In genomic region chr22:49026476-49027121, GRCh38 we compare ENCODE assay signal across 13 cellular contexts.
DNase-seq lines count a peak whose midpoint lies in the region; FAIRE-seq and TF ChIP-seq lines count a peak whose summit lies in the region.
"Had no signal": no experiment of that assay in that cellular context is flagged by ENCODE, and none has a peak within 500 bp of the region (broad histone marks: within the 10 kb centered on the region; RNA-seq: fewer than 3 reads in every experiment).

No MANE protein-coding gene starts in this region.

- BruUV-seq in MCF 10A (replicated peaks; lab: Mats Ljungman, UMichigan), result no TSS peak

- no peak for TF ChIP-seq POLR2A in testis (IDR thresholded peaks at IDR 0.05)

- H3K36me3 ChIP-seq in hepatocyte (replicated peaks; ENCODE audit: insufficient read depth, low read depth) (no peaks in the 10 kb centered on the region), testis (ENCODE audit: low read depth, missing control alignments) (no peaks in the 10 kb centered on the region), small intestine (ENCODE audit: control insufficient read depth in 2 of 2, insufficient read depth in 2 of 2, low read length in 2 of 2) (no peaks in the 10 kb centered on the region)
- H3K36me3 ChIP-seq: brain microvascular endothelial cell had no signal

- H3K27me3 Mint-ChIP-seq in activated naive CD4-positive, alpha-beta T cell treated with anti-CD3 and anti-CD28 coated beads for 36 hours (ENCODE audit: low read depth), result peaks cover 3% of the 10 kb centered on the region
- H3K27me3 Mint-ChIP-seq in activated naive CD4-positive, alpha-beta T cell treated with anti-CD3 and anti-CD28 coated beads, Interleukin-2, amount 10 ng/mL, durations not matched to agents 7 days and 5 days, result no peaks in the 10 kb centered on the region
- no peaks in the 10 kb centered on the region for H3K27me3 Mint-ChIP-seq in MCF 10A (ENCODE audit: insufficient read depth, unreplicated experiment)

- WGBS in hepatocyte (ENCODE audit: low lambda C conversion rate, missing lambda C conversion rate), result 69% methylated on average over 9 of the region's 9 CpGs
- 72 to 89% methylated on average over 7 to 9 of the region's 9 CpGs for WGBS in testis, 2 donors
- 36 to 60% (median 51%) methylated on average over 9 of the region's 9 CpGs for WGBS in small intestine, 3 donors

- TF ChIP-seq CTCF in hepatocyte (IDR thresholded peaks at IDR 0.05; ENCODE audit: poor library complexity), result peak; percentile 17
- TF ChIP-seq CTCF in testis (IDR thresholded peaks at IDR 0.05), result peak in 1 of 3 experiments; percentile 11
- TF ChIP-seq CTCF in MCF 10A (IDR thresholded peaks at IDR 0.05; ENCODE audit: unreplicated experiment), result no peak

- POLR2A ChIA-PET in MCF 10A (lab: Yijun Ruan, JAX), result no interaction called here

- H3K4me1 Mint-ChIP-seq in activated naive CD4-positive, alpha-beta T cell treated with anti-CD3 and anti-CD28 coated beads for 36 hours (ENCODE audit: low read depth), result no peaks in the 10 kb centered on the region
- no peaks in the 10 kb centered on the region for H3K4me1 Mint-ChIP-seq in activated naive CD4-positive, alpha-beta T cell treated with anti-CD3 and anti-CD28 coated beads, Interleukin-2, amount 10 ng/mL, durations not matched to agents 7 days and 5 days
- H3K4me1 Mint-ChIP-seq in MCF 10A (ENCODE audit: insufficient read depth, unreplicated experiment), result no peaks in the 10 kb centered on the region
- H3K4me1 Mint-ChIP-seq: memory B cell had no signal

- CTCF ChIA-PET in activated naive CD4-positive, alpha-beta T cell treated with anti-CD3 and anti-CD28 coated beads for 36 hours (lab: Charles Lee), result no interaction called here
- CTCF ChIA-PET in activated naive CD4-positive, alpha-beta T cell treated with anti-CD3 and anti-CD28 coated beads, Interleukin-2, amount 10 ng/mL, durations not matched to agents 7 days and 5 days (lab: Charles Lee), result no interaction called here
- CTCF ChIA-PET in MCF 10A (lab: Yijun Ruan, JAX), result no interaction called here

- no peak overlapping the region for H3K4me2 ChIP-seq in hepatocyte

- no peak overlapping the region for H3K27ac Mint-ChIP-seq in activated naive CD4-positive, alpha-beta T cell treated with anti-CD3 and anti-CD28 coated beads for 36 hours
- no peak overlapping the region for H3K27ac Mint-ChIP-seq in activated naive CD4-positive, alpha-beta T cell treated with anti-CD3 and anti-CD28 coated beads, Interleukin-2, amount 10 ng/mL, durations not matched to agents 7 days and 5 days
- no peak overlapping the region for H3K27ac Mint-ChIP-seq in MCF 10A (ENCODE audit: low read depth, unreplicated experiment)
- H3K27ac Mint-ChIP-seq: activated T-cell treated with anti-CD3 and anti-CD28 coated beads, Interleukin-2, amount 50 U/mL, for 72 hours; memory B cell had no signal

- no peak for FAIRE-seq in small intestine (lab: Jason Lieb, UNC)

- no peaks in the 10 kb centered on the region for H3K79me2 ChIP-seq in hepatocyte

- H3K36me3 Mint-ChIP-seq in activated naive CD4-positive, alpha-beta T cell treated with anti-CD3 and anti-CD28 coated beads for 36 hours (ENCODE audit: low read depth), result no peaks in the 10 kb centered on the region
- no peaks in the 10 kb centered on the region for H3K36me3 Mint-ChIP-seq in activated naive CD4-positive, alpha-beta T cell treated with anti-CD3 and anti-CD28 coated beads, Interleukin-2, amount 10 ng/mL, durations not matched to agents 7 days and 5 days
- peaks cover 18% of the 10 kb centered on the region for H3K36me3 Mint-ChIP-seq in MCF 10A (ENCODE audit: insufficient read depth, unreplicated experiment)
- H3K36me3 Mint-ChIP-seq: memory B cell had no signal

- H3K4me1 ChIP-seq in hepatocyte (ENCODE audit: insufficient read depth) (no peaks in the 10 kb centered on the region), testis (no peaks in the 10 kb centered on the region), small intestine (ENCODE audit: control insufficient read depth in 2 of 2, insufficient read depth in 1 of 2, low read depth in 1 of 2, low read length in 1 of 2) (no peaks in the 10 kb centered on the region)

- H2AFZ ChIP-seq in hepatocyte, result no peak overlapping the region

- peak; percentile 13 for DNase-seq in activated naive CD4-positive, alpha-beta T cell treated with anti-CD3 and anti-CD28 coated beads for 36 hours
- no peak for DNase-seq in activated naive CD4-positive, alpha-beta T cell treated with anti-CD3 and anti-CD28 coated beads, Interleukin-2, amount 10 ng/mL, durations not matched to agents 7 days and 5 days
- DNase-seq in NCI-H69 (lab: John Stamatoyannopoulos, UW) (peak; percentile 40), hepatocyte (ENCODE audit: low spot score) (no peak), testis (peak; percentile 62), small intestine (no peak), MCF 10A (ENCODE audit: unreplicated experiment) (no peak), HuH-7 (ENCODE audit: low spot score) (no peak)
- DNase-seq: activated T-cell treated with anti-CD3 and anti-CD28 coated beads, Interleukin-2, amount 50 U/mL, for 72 hours; brain microvascular endothelial cell; stimulated activated CD4-positive, alpha-beta T cell treated with anti-CD3 and anti-CD28 coated beads, Interleukin-2, amount 100 ng/mL, for 48 hours; stimulated activated naive CD4-positive, alpha-beta T cell had no signal

- no peak overlapping the region for H3K4me3 ChIP-seq in hepatocyte
- H3K4me3 ChIP-seq in testis, result no peak overlapping the region
- H3K4me3 ChIP-seq in small intestine (ENCODE audit: low read depth in 1 of 2, low read length in 2 of 2), result no peak overlapping the region

- intact Hi-C loops in activated naive CD4-positive, alpha-beta T cell treated with anti-CD3 and anti-CD28 coated beads for 36 hours (cut with micrococcal nuclease), result no loop called here
- intact Hi-C loops in testis (cut with DNase I; ENCODE audit: low total_unique reads) (no loop called here), MCF 10A (cut with micrococcal nuclease) (no loop called here)

- H3K27me3 ChIP-seq in hepatocyte, result peaks cover 4% of the 10 kb centered on the region
- H3K27me3 ChIP-seq in testis, result no peaks in the 10 kb centered on the region
- H3K27me3 ChIP-seq in small intestine (ENCODE audit: control insufficient read depth in 2 of 2, insufficient read depth in 2 of 2, low read length in 2 of 2), result peaks cover 0 to 3% of the 10 kb centered on the region in 2 donors
- H3K27me3 ChIP-seq: brain microvascular endothelial cell had no signal

- no peaks in the 10 kb centered on the region for H3K9me2 ChIP-seq in hepatocyte (replicated peaks; ENCODE audit: insufficient read depth)

- H3K9me3 Mint-ChIP-seq in activated naive CD4-positive, alpha-beta T cell treated with anti-CD3 and anti-CD28 coated beads for 36 hours, result no peaks in the 10 kb centered on the region
- no peaks in the 10 kb centered on the region for H3K9me3 Mint-ChIP-seq in activated naive CD4-positive, alpha-beta T cell treated with anti-CD3 and anti-CD28 coated beads, Interleukin-2, amount 10 ng/mL, durations not matched to agents 7 days and 5 days
- H3K9me3 Mint-ChIP-seq in MCF 10A (ENCODE audit: unreplicated experiment), result peaks cover 35% of the 10 kb centered on the region
- H3K9me3 Mint-ChIP-seq: memory B cell had no signal

- no peak overlapping the region for H3K4me3 Mint-ChIP-seq in activated naive CD4-positive, alpha-beta T cell treated with anti-CD3 and anti-CD28 coated beads for 36 hours
- no peak overlapping the region for H3K4me3 Mint-ChIP-seq in activated naive CD4-positive, alpha-beta T cell treated with anti-CD3 and anti-CD28 coated beads, Interleukin-2, amount 10 ng/mL, durations not matched to agents 7 days and 5 days
- no peak overlapping the region for H3K4me3 Mint-ChIP-seq in MCF 10A (ENCODE audit: unreplicated experiment)
- H3K4me3 Mint-ChIP-seq: activated T-cell treated with anti-CD3 and anti-CD28 coated beads, Interleukin-2, amount 50 U/mL, for 72 hours; memory B cell had no signal

- H3K27ac ChIP-seq in hepatocyte (no peak overlapping the region), testis (no peak overlapping the region), small intestine (ENCODE audit: low read depth in 1 of 2, low read length in 1 of 2) (no peak overlapping the region)
- H3K27ac ChIP-seq: brain microvascular endothelial cell had no signal

- no peaks in the 10 kb centered on the region for H3K9me3 ChIP-seq in hepatocyte (ENCODE audit: low read depth)
- H3K9me3 ChIP-seq in testis, result no peaks in the 10 kb centered on the region
- no peaks in the 10 kb centered on the region for H3K9me3 ChIP-seq in small intestine (ENCODE audit: control insufficient read depth, low read depth)

- H4K20me1 ChIP-seq in hepatocyte (ENCODE audit: insufficient read depth, poor library complexity, severe bottlenecking), result no peaks in the 10 kb centered on the region

Comparison
In these comparisons a context has a peak if more than half of its experiments do, and no peak if none do; other contexts are left out.
1. DNase-seq: peak in activated naive CD4-positive, alpha-beta T cell treated with anti-CD3 and anti-CD28 coated beads for 36 hours (single experiment), NCI-H69 (single experiment) and testis (single experiment); none in activated naive CD4-positive, alpha-beta T cell treated with anti-CD3 and anti-CD28 coated beads, Interleukin-2, amount 10 ng/mL, durations not matched to agents 7 days and 5 days (single experiment), hepatocyte (single experiment), small intestine (single experiment), MCF 10A (single experiment) and HuH-7 (single experiment).